In genomic region chr12:101750152-101750551, GRCh38 we compare ENCODE assay signal across 22 cellular contexts. TPM values are rescaled to one million over a fixed set of nuclear protein-coding genes. Genes with fewer than 3 reads are reported as not detected.
"Had no signal": no experiment of that assay in that cellular context is flagged by ENCODE, and none has a peak within 500 bp of the region (broad histone marks: within the 10 kb centered on the region; RNA-seq: fewer than 3 reads in every experiment).

No MANE protein-coding gene starts in this region.

- H3K4me1 Mint-ChIP-seq: activated naive CD8-positive, alpha-beta T cell treated with anti-CD3 and anti-CD28 coated beads for 36 hours; neural progenitor cell had no signal

- FAIRE-seq: astrocyte, frontal cortex, small intestine had no signal

- H3K9ac ChIP-seq: neural progenitor cell had no signal

- DNase-seq: activated CD4-positive, CD25-positive, alpha-beta regulatory T cell treated with anti-CD3 and anti-CD28 coated beads, Interleukin-2, amount 50 U/mL, for 72 hours; activated naive CD4-positive, alpha-beta T cell treated with Interleukin-2 at 50 U/mL for 16 hours; activated naive CD8-positive, alpha-beta T cell treated with anti-CD3 and anti-CD28 coated beads for 36 hours; activated T-cell treated with anti-CD3 and anti-CD28 coated beads, Interleukin-2, amount 50 U/mL, for 4 hours; glutamatergic neuron; islet precursor cell; left cardiac atrium; posterior cingulate gyrus; small intestine; stimulated activated CD4-positive, alpha-beta T cell treated with anti-CD3 and anti-CD28 coated beads, Interleukin-15, amount 100 ng/mL, for 24 hours; stimulated activated CD8-positive, alpha-beta memory T cell treated with anti-CD3 and anti-CD28 coated beads, Interleukin-4, amount 100 ng/mL, for 48 hours; stimulated activated naive CD4-positive, alpha-beta T cell treated with Interleukin-2 at 50 U/mL for 16 hours; T-cell had no signal

- H3K4me3 Mint-ChIP-seq: activated naive CD8-positive, alpha-beta T cell treated with anti-CD3 and anti-CD28 coated beads for 36 hours; activated T-cell treated with anti-CD3 and anti-CD28 coated beads, Interleukin-2, amount 50 U/mL, for 4 hours; neural progenitor cell; T-cell; T-helper 2 cell treated with Interferon-gamma antibody and Interleukin-4, amounts not matched to agents 5 μg/mL and 100 μg/mL, for 36 hours had no signal

- ATAC-seq: activated T-cell treated with anti-CD3 and anti-CD28 coated beads, Interleukin-2, amount 50 U/mL, for 4 hours; left cardiac atrium; sciatic nerve; T-cell had no signal

- H3K27ac ChIP-seq: coronary artery, esophagus muscularis mucosa, neural progenitor cell, VCaP had no signal

- H3K9me3 Mint-ChIP-seq: activated naive CD8-positive, alpha-beta T cell treated with anti-CD3 and anti-CD28 coated beads for 36 hours; activated T-cell treated with anti-CD3 and anti-CD28 coated beads, Interleukin-2, amount 50 U/mL, for 4 hours; neural progenitor cell; T-cell; T-helper 2 cell treated with Interferon-gamma antibody and Interleukin-4, amounts not matched to agents 5 μg/mL and 100 μg/mL, for 36 hours had no signal

- H3K36me3 Mint-ChIP-seq: neural progenitor cell had no signal

- H3K27me3 Mint-ChIP-seq: activated naive CD8-positive, alpha-beta T cell treated with anti-CD3 and anti-CD28 coated beads for 36 hours; T-cell had no signal

- H3K4me3 ChIP-seq: coronary artery, esophagus muscularis mucosa, neural progenitor cell had no signal

- H3K36me3 ChIP-seq: neural progenitor cell had no signal

- H2AFZ ChIP-seq: neural progenitor cell had no signal

- H3K4me1 ChIP-seq: esophagus muscularis mucosa, neural progenitor cell had no signal

- H3K27ac Mint-ChIP-seq: activated naive CD8-positive, alpha-beta T cell treated with anti-CD3 and anti-CD28 coated beads for 36 hours; neural progenitor cell; T-cell had no signal

- H3K27me3 ChIP-seq: esophagus muscularis mucosa, neural progenitor cell had no signal

- H3K9me3 ChIP-seq: esophagus muscularis mucosa had no signal

- H3K4me2 ChIP-seq: neural progenitor cell had no signal

RNA-seq across cellular contexts. Expression of gene SYCP3, which starts 10.9 kb away (rescaled TPM):
- total RNA-seq: astrocyte, esophagus muscularis mucosa, left cardiac atrium, sciatic nerve, ureter had no signal
